In the genomic region with DNA sequence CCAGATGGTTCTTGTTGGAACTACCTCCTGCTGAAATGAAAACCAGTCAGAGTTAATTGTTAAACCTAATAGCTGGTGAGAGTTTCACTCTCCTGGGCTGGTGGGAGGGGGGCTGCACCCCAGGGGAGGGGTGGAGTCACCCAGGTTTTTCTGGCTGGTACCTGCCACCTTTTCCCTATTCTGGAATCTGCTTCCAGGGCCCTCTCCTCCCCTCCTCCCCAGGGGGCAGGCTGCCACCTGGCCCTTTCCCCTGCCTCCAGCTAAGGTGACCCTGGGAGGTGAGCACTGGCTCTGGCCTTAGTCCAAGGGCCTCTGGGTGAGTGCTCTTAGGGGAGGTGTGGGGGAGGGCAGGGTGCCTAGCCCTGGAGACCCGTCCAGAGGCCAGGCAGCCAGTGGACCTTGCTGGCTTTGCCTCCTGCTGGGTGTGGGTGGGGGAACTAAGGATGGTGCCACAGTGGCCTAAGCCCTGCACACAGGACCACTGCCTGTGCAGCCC, we compare ENCODE assay signal across 14 cellular contexts. TPM values are rescaled to one million over a fixed set of nuclear protein-coding genes. Genes with fewer than 3 reads are reported as not detected.
DNase-seq lines count a peak whose midpoint lies in the region; ATAC-seq and FAIRE-seq lines count a peak whose summit lies in the region.
"Had no signal": no experiment of that assay in that cellular context is flagged by ENCODE, and none has a peak within 500 bp of the region (broad histone marks: within the 10 kb centered on the region; RNA-seq: fewer than 3 reads in every experiment).

No MANE protein-coding gene starts in this region.

- peak; percentile 82 for FAIRE-seq in GM18507 (lab: Jason Lieb, UNC)

- DNase-seq in GM18507 (ENCODE audit: extremely low spot score, insufficient read length, low read depth) (no peak), NCI-H2196 (lab: John Stamatoyannopoulos, UW; ENCODE audit: unreplicated experiment) (peak; percentile 59), kidney glomerular epithelial cell (lab: John Stamatoyannopoulos, UW) (peak; percentile 40), renal cortical epithelial cell (ENCODE audit: low read depth) (peak; percentile 84), islet precursor cell (no peak)
- DNase-seq in activated CD4-positive, alpha-beta T cell treated with anti-CD3 and anti-CD28 coated beads for 48 hours: no peak
- DNase-seq: activated B cell treated with CpG ODN at 0.5 μM for 24 hours; DMS153; HFFc6; NK-92 treated with Interleukin-12 subunit alpha and Interleukin-12 subunit beta, amount 100 ng/mL, for 24 hours; right cardiac atrium; SHP77 treated with DMSO at 0.1 percent for 48 hours; T-helper 17 cell had no signal

- ATAC-seq in HG03571 (IDR thresholded peaks at IDR 0.05; ENCODE audit: unreplicated experiment): no peak
- ATAC-seq: right cardiac atrium, T-helper 17 cell had no signal

RNA-seq across cellular contexts. Expression of gene EPB41L1, which starts 48.8 kb away (rescaled TPM):
- 20.3 and 47.7 TPM in 2 replicates for total RNA-seq in renal cortical epithelial cell

Comparison
In these comparisons a context has a peak if more than half of its experiments do, and no peak if none do; other contexts are left out.
1. DNase-seq: peak in NCI-H2196 (single experiment), kidney glomerular epithelial cell (single experiment) and renal cortical epithelial cell (single experiment); none in GM18507 (single experiment), activated CD4-positive, alpha-beta T cell treated with anti-CD3 and anti-CD28 coated beads for 48 hours (single experiment) and islet precursor cell (single experiment).